26 cellular contexts compared by ENCODE assay signal in the genomic region with DNA sequence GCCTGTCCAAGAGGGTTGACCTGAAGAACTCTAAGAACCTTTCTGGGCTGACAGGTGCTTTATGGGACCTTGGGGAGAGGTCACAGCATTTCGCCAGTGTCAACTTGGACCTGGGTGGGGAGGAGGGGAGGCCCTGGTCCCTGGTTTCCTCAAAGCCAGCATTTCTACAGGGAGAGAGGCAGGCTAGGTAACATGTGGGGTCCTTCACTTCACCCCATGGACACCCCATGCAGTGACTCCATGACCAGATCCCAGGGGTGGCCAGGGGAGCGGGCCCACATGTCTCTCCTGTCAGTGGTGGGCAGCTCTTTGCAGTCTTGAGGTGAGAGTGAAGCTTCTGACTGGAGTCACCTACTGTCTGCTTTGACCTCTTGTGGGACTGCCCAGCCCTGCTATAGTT. TPM values are rescaled to one million over a fixed set of nuclear protein-coding genes. Genes with fewer than 3 reads are reported as not detected.
DNase-seq lines count a peak whose midpoint lies in the region; ATAC-seq, FAIRE-seq and TF ChIP-seq lines count a peak whose summit lies in the region.
"Had no signal": no experiment of that assay in that cellular context is flagged by ENCODE, and none has a peak within 500 bp of the region (broad histone marks: within the 10 kb centered on the region; RNA-seq: fewer than 3 reads in every experiment).

No MANE protein-coding gene starts in this region.

- no peak for TF ChIP-seq CTCF in H9 (conservative IDR thresholded peaks at IDR 0.05)
- no peak for TF ChIP-seq CTCF in H1 (IDR thresholded peaks at IDR 0.05; ENCODE audit: control extremely low read depth in 1 of 3, insufficient read depth in 1 of 3, low read depth in 1 of 3, low read length in 3 of 3)
- TF ChIP-seq CTCF in spleen (IDR thresholded peaks at IDR 0.05 in 8 of 11, conservative IDR thresholded peaks at IDR 0.05 in 3 of 11) = no peak
- TF ChIP-seq CTCF in kidney (IDR thresholded peaks at IDR 0.05; ENCODE audit: borderline replicate concordance, extremely low read depth, insufficient read depth) = no peak

- H3K79me2 ChIP-seq in H9 (ENCODE audit: insufficient read depth, low read length) (no peaks in the 10 kb centered on the region), H1 (ENCODE audit: control insufficient read depth in 1 of 2, insufficient read depth in 2 of 2, low read length in 2 of 2) (no peaks in the 10 kb centered on the region)

- H2BK15ac ChIP-seq in H9 (ENCODE audit: low read depth, low read length) = no peak overlapping the region
- H2BK15ac ChIP-seq in H1 (ENCODE audit: low read length) = no peak overlapping the region

- H3K79me1 ChIP-seq in H9 (ENCODE audit: insufficient read depth, low read depth, low read length, poor library complexity, severe bottlenecking) (no peaks in the 10 kb centered on the region), H1 (ENCODE audit: low read depth, low read length) (no peaks in the 10 kb centered on the region)

- WGBS in H9 (ENCODE audit: extremely low coverage, insufficient read length, low lambda C conversion rate) = no CpG with 5 or more reads among the region's 2 CpGs
- WGBS in H1 (ENCODE audit: extremely low coverage in 1 of 2, insufficient coverage in 1 of 2, insufficient read length in 1 of 2, insufficient replicate concordance in 2 of 2, low coverage in 1 of 2, low lambda C conversion rate in 2 of 2, missing lambda C conversion rate in 1 of 2), 2 experiments = 89% methylated on average over 1 of the region's 2 CpGs; no CpG with 5 or more reads in 1 of the 2 experiments
- 85 to 100% (median 93%) methylated on average over 1 to 2 of the region's 2 CpGs for WGBS in spleen, 5 donors

- H3K4me1 ChIP-seq in H9 (ENCODE audit: insufficient read depth, low read length) = no peaks in the 10 kb centered on the region
- no peaks in the 10 kb centered on the region; a peak in 1 of 7 replicates for H3K4me1 ChIP-seq in H1 (replicated peaks in 1 of 4; ENCODE audit: control insufficient read depth in 3 of 4, insufficient read depth in 4 of 4, low read length in 3 of 4)
- no peaks in the 10 kb centered on the region for H3K4me1 ChIP-seq in spleen
- H3K4me1 ChIP-seq in kidney (ENCODE audit: control insufficient read depth in 1 of 2, insufficient read depth in 1 of 2, low read depth in 1 of 2, low read length in 2 of 2) = no peaks in the 10 kb centered on the region
- H3K4me1 ChIP-seq: Caco-2 had no signal

- FAIRE-seq in H1 (lab: Jason Lieb, UNC) (no peak), kidney (lab: Jason Lieb, UNC) (no peak)
- FAIRE-seq: GM12878 had no signal

- no peaks in the 10 kb centered on the region for H3K27me3 ChIP-seq in H9 (ENCODE audit: insufficient read depth, low read length)
- no peaks in the 10 kb centered on the region; a peak in 1 of 7 replicates for H3K27me3 ChIP-seq in H1 (replicated peaks in 1 of 4; ENCODE audit: control insufficient read depth in 3 of 4, extremely low read depth in 1 of 4, insufficient read depth in 3 of 4, low read length in 3 of 4)
- H3K27me3 ChIP-seq in spleen (replicated peaks in 1 of 7) = no peaks in the 10 kb centered on the region

- H3K4me1 Mint-ChIP-seq in activated CD8-positive, alpha-beta memory T cell treated with anti-CD3 and anti-CD28 coated beads, Interleukin-2, amount 10 ng/mL, durations not matched to agents 7 days and 5 days = no peaks in the 10 kb centered on the region
- H3K4me1 Mint-ChIP-seq in H9 = no peaks in the 10 kb centered on the region
- H3K4me1 Mint-ChIP-seq: B cell had no signal

- no peak overlapping the region for H2BK12ac ChIP-seq in H9 (ENCODE audit: insufficient read length, low read depth, low read length)
- no peak overlapping the region for H2BK12ac ChIP-seq in H1 (ENCODE audit: low read depth, low read length)

- H3K23ac ChIP-seq in H9 (ENCODE audit: insufficient read length, low read depth, low read length) (no peak overlapping the region), H1 (ENCODE audit: insufficient read length) (no peak overlapping the region)

- no peaks in the 10 kb centered on the region for H3K9me3 ChIP-seq in H9 (ENCODE audit: control insufficient read depth, low read depth, low read length)
- H3K9me3 ChIP-seq in H1 (ENCODE audit: insufficient read depth in 2 of 2, low read depth in 1 of 2, low read length in 1 of 2) = no peaks in the 10 kb centered on the region
- H3K9me3 ChIP-seq in spleen = peaks cover 0 to 13% (median 0%) of the 10 kb centered on the region in 8 donors
- no peaks in the 10 kb centered on the region for H3K9me3 ChIP-seq in kidney (ENCODE audit: control insufficient read depth in 1 of 2, low read length in 2 of 2)
- H3K9me3 ChIP-seq: Caco-2 had no signal

- no peak overlapping the region for H3K4me3 ChIP-seq in H1 (ENCODE audit: extremely low read depth in 1 of 4, insufficient read depth in 2 of 4, low read depth in 3 of 4, low read length in 4 of 4)
- no peak overlapping the region for H3K4me3 ChIP-seq in spleen
- no peak overlapping the region for H3K4me3 ChIP-seq in kidney (ENCODE audit: low read length in 2 of 2)
- H3K4me3 ChIP-seq: GM12878 had no signal

- H3K9me3 Mint-ChIP-seq in activated CD8-positive, alpha-beta memory T cell treated with anti-CD3 and anti-CD28 coated beads, Interleukin-2, amount 10 ng/mL, durations not matched to agents 7 days and 5 days (ENCODE audit: low read depth) = peaks cover 3% of the 10 kb centered on the region
- peaks cover 8 to 9% of the 10 kb centered on the region in 2 experiments; a peak in 4 of 5 replicates for H3K9me3 Mint-ChIP-seq in H9

- H4K8ac ChIP-seq in H9 (replicated peaks; ENCODE audit: insufficient read length, low read depth, low read length) = no peak overlapping the region
- peak overlapping the region; percentile 3 for H4K8ac ChIP-seq in H1 (ENCODE audit: extremely low read depth, insufficient read depth, low read length)

- TF ChIP-seq EP300 in H1 (IDR thresholded peaks at IDR 0.05; ENCODE audit: borderline replicate concordance in 1 of 2, low read depth in 2 of 2, low read length in 2 of 2) = no peak

- H2BK5ac ChIP-seq in H9 (ENCODE audit: insufficient read length, low read length) (no peak overlapping the region), H1 (ENCODE audit: low read depth, low read length) (no peak overlapping the region)

- no peak overlapping the region for H3K14ac ChIP-seq in H9 (ENCODE audit: insufficient read depth, low read length)
- no peak overlapping the region for H3K14ac ChIP-seq in H1 (ENCODE audit: insufficient read length)

- H3K27ac ChIP-seq in H9 (ENCODE audit: insufficient read length, low read depth, low read length) (no peak overlapping the region), H1 (ENCODE audit: low read depth, low read length) (no peak overlapping the region), spleen (no peak overlapping the region), kidney (ENCODE audit: low read depth in 2 of 2, low read length in 2 of 2) (no peak overlapping the region)
- H3K27ac ChIP-seq: 22Rv1, C4-2B had no signal

- no peak for ATAC-seq in activated CD8-positive, alpha-beta memory T cell treated with anti-CD3 and anti-CD28 coated beads, Interleukin-2, amount 10 ng/mL, durations not matched to agents 7 days and 5 days
- no peak for ATAC-seq in HG02840 (IDR thresholded peaks at IDR 0.05; ENCODE audit: low FRiP score, unreplicated experiment)
- ATAC-seq: CD8-positive, alpha-beta T cell; GM12878; HCT116 had no signal

- no peaks in the 10 kb centered on the region for H3K23me2 ChIP-seq in H9 (ENCODE audit: insufficient read length, low read depth, low read length, poor library complexity, severe bottlenecking)
- H3K23me2 ChIP-seq in H1 (ENCODE audit: low read depth, low read length) = no peaks in the 10 kb centered on the region; the same call in 1 of the 2 replicates

- intact Hi-C loops in spleen (cut with DNase I; ENCODE audit: low total_unique reads) (no loop called here), kidney (cut with DNase I) (no loop called here)

- peak; percentile 23 for DNase-seq in activated CD8-positive, alpha-beta memory T cell treated with anti-CD3 and anti-CD28 coated beads, Interleukin-2, amount 50 U/mL, for 48 hours
- DNase-seq in activated CD8-positive, alpha-beta memory T cell treated with anti-CD3 and anti-CD28 coated beads, Interleukin-2, amount 10 ng/mL, durations not matched to agents 7 days and 5 days = no peak
- DNase-seq in H9 = peak; percentile 15
- peak in 1 of 2 experiments; percentile 31 for DNase-seq in H1 (ENCODE audit: low read depth in 1 of 2, low spot score in 2 of 2)
- DNase-seq in spleen = peak; percentile 47
- DNase-seq in kidney = no peak
- DNase-seq: Caco-2, DMS79, GDM1, GOT3, NCI-H1048, NCI-H1417, NCI-H1694, NCI-H2029 treated with DMSO at 0.1 percent for 48 hours, NCI-H2227 treated with DMSO at 0.1 percent for 48 hours, NCI-H69, RPMI8226, SHP77 had no signal

- H3K27me3 Mint-ChIP-seq in activated CD8-positive, alpha-beta memory T cell treated with anti-CD3 and anti-CD28 coated beads, Interleukin-2, amount 10 ng/mL, durations not matched to agents 7 days and 5 days = peaks cover 3% of the 10 kb centered on the region
- H3K27me3 Mint-ChIP-seq in H9 (ENCODE audit: low read depth) = peaks cover 3% of the 10 kb centered on the region

- H3K18ac ChIP-seq in H9 (ENCODE audit: insufficient read length, low read depth, low read length) (no peak overlapping the region), H1 (ENCODE audit: extremely low read depth, low read length) (no peak overlapping the region)

- H2AK5ac ChIP-seq in H9 (ENCODE audit: insufficient read length, low read length) (no peak overlapping the region), H1 (ENCODE audit: low read depth, low read length) (no peak overlapping the region)

- no peak for TF ChIP-seq POLR2A in H1 (IDR thresholded peaks at IDR 0.05; ENCODE audit: control extremely low read depth in 1 of 2, low read depth in 2 of 2, low read length in 2 of 2)
- no peak for TF ChIP-seq POLR2A in spleen (IDR thresholded peaks at IDR 0.05)

- no peaks in the 10 kb centered on the region for H3K36me3 Mint-ChIP-seq in activated CD8-positive, alpha-beta memory T cell treated with anti-CD3 and anti-CD28 coated beads, Interleukin-2, amount 10 ng/mL, durations not matched to agents 7 days and 5 days
- H3K36me3 Mint-ChIP-seq in H9 (ENCODE audit: insufficient read depth in 1 of 3, low read depth in 3 of 3) = peaks cover 0 to 5% (median 0%) of the 10 kb centered on the region in 3 experiments; a peak in 1 of 7 replicates

- H4K5ac ChIP-seq in H9 (ENCODE audit: insufficient read length, low read depth, low read length) = no peak overlapping the region
- H4K5ac ChIP-seq in H1 (ENCODE audit: insufficient read length, low read depth, low read length) = no peak overlapping the region

- H3K4me2 ChIP-seq in H9 (ENCODE audit: insufficient read depth, insufficient read length, low read length) (no peak overlapping the region), H1 (ENCODE audit: insufficient read depth in 1 of 2, low read depth in 2 of 2, low read length in 2 of 2) (no peak overlapping the region)

- H4K91ac ChIP-seq in H9 (ENCODE audit: insufficient read length, low read depth, low read length) (no peak overlapping the region), H1 (replicated peaks; ENCODE audit: insufficient read length, low read length) (no peak overlapping the region)

- POLR2A ChIA-PET in H1 (lab: Charles Lee; ENCODE audit: partially characterized antibody) = no interaction called here

- H3K27ac Mint-ChIP-seq in activated CD8-positive, alpha-beta memory T cell treated with anti-CD3 and anti-CD28 coated beads, Interleukin-2, amount 10 ng/mL, durations not matched to agents 7 days and 5 days = no peak overlapping the region
- H3K27ac Mint-ChIP-seq in H9 = no peak overlapping the region
- H3K27ac Mint-ChIP-seq: B cell; CD8-positive, alpha-beta T cell had no signal

- H3K9ac ChIP-seq in H9 (ENCODE audit: extremely low read depth, insufficient read length, low read length) = no peak overlapping the region
- no peak overlapping the region for H3K9ac ChIP-seq in H1 (replicated peaks in 1 of 4; ENCODE audit: extremely low read depth in 1 of 4, low read depth in 3 of 4, low read length in 3 of 4)
- H3K9ac ChIP-seq in kidney (ENCODE audit: low read length in 2 of 2) = no peak overlapping the region

- H3K4me3 Mint-ChIP-seq in activated CD8-positive, alpha-beta memory T cell treated with anti-CD3 and anti-CD28 coated beads, Interleukin-2, amount 10 ng/mL, durations not matched to agents 7 days and 5 days = no peak overlapping the region
- H3K4me3 Mint-ChIP-seq in H9 = peak overlapping the region in 1 of 2 experiments; percentile 35; a peak in 1 of 5 replicates
- H3K4me3 Mint-ChIP-seq: B cell; CD8-positive, alpha-beta T cell had no signal

- H4K20me1 ChIP-seq in H9 (ENCODE audit: control insufficient read depth, insufficient read depth, insufficient read length) = no peaks in the 10 kb centered on the region
- H4K20me1 ChIP-seq in H1 (replicated peaks in 1 of 2; ENCODE audit: control insufficient read depth in 1 of 2, insufficient read depth in 2 of 2, low read length in 2 of 2) = no peaks in the 10 kb centered on the region

- H2AFZ ChIP-seq in H9 (ENCODE audit: low read length) = no peak overlapping the region
- no peak overlapping the region for H2AFZ ChIP-seq in H1 (ENCODE audit: low read length)

- no peak overlapping the region for H3K4ac ChIP-seq in H9 (ENCODE audit: low read depth, low read length)
- no peak overlapping the region for H3K4ac ChIP-seq in H1 (replicated peaks; ENCODE audit: insufficient read length, low read depth, low read length)

- CTCF ChIA-PET in activated CD8-positive, alpha-beta memory T cell treated with anti-CD3 and anti-CD28 coated beads, Interleukin-2, amount 10 ng/mL, durations not matched to agents 7 days and 5 days (lab: Charles Lee) = no interaction called here
- CTCF ChIA-PET in H1 (lab: Charles Lee; ENCODE audit: partially characterized antibody) = no interaction called here

- no peak for TF ChIP-seq RAD21 in H1 (IDR thresholded peaks at IDR 0.05 in 1 of 2, conservative IDR thresholded peaks at IDR 0.05 in 1 of 2; ENCODE audit: low read depth in 2 of 2, low read length in 2 of 2)

- H3K56ac ChIP-seq in H9 (ENCODE audit: insufficient read length, low read depth, low read length) (no peak overlapping the region), H1 (replicated peaks; ENCODE audit: insufficient read length, low read depth, low read length) (no peak overlapping the region)

- H2BK20ac ChIP-seq in H9 (ENCODE audit: low read depth, low read length, poor library complexity, severe bottlenecking) = no peak overlapping the region
- H2BK20ac ChIP-seq in H1 (ENCODE audit: low read length) = no peak overlapping the region

- H3K36me3 ChIP-seq in H1 (ENCODE audit: control insufficient read depth in 2 of 4, insufficient read depth in 4 of 4, low read length in 3 of 4) (no peaks in the 10 kb centered on the region), spleen (no peaks in the 10 kb centered on the region), kidney (ENCODE audit: control insufficient read depth in 1 of 2, insufficient read depth in 2 of 2, low read length in 2 of 2) (no peaks in the 10 kb centered on the region)

- no peak overlapping the region for H3T11ph ChIP-seq in H9 (ENCODE audit: low read length)

- H2BK120ac ChIP-seq in H9 (ENCODE audit: low read depth, low read length, poor library complexity, severe bottlenecking) (no peak overlapping the region), H1 (replicated peaks; ENCODE audit: low read depth, low read length) (no peak overlapping the region)

RNA-seq across cellular contexts. Expression of a gene that starts 35.8 kb away (rescaled TPM):
- total RNA-seq in activated CD8-positive, alpha-beta memory T cell treated with anti-CD3 and anti-CD28 coated beads, Interleukin-2, amount 10 ng/mL, durations not matched to agents 7 days and 5 days = 1 to 10 TPM in 1 of 2 experiments, under 1 TPM in 1; 0.91 to 2.2 TPM
- total RNA-seq in H9 (2021) (2.0 TPM in 2 replicates), spleen (1 to 10 TPM in 6 of 7 donors, under 1 TPM in 1; 0.98 to 2.3 (median 1.5) TPM), kidney (2.5 TPM)
- 3.7 and 4.0 TPM in 2 replicates for total RNA-seq in H1 (2021; fragmentation: NEBNext Ultra II Directional; extraction: Animal tissue kit (Norgen Biotek cat#: 25700))
- polyA plus RNA-seq in H1 (2011; rRNA removed) (0.91 and 1.3 TPM in 2 replicates), spleen (1 to 10 TPM in 2 of 3 donors, under 1 TPM in 1; 0.85 to 1.7 (median 1.1) TPM), kidney (ENCODE audit: insufficient read depth, low read depth, low replicate concordance) (0.45 TPM)
- 3.0 TPM for polyA plus RNA-seq in H1 (2011; cell fraction: cytosol; rRNA removed)
- 5.9 TPM for polyA plus RNA-seq in H1 (2011; cell fraction: nucleus; rRNA removed)
- polyA plus RNA-seq in H1 (2012, experiment 1 of 2) = 3.4 to 5.3 TPM (median 4.0 TPM) in 4 replicates
- 0.07 TPM for polyA plus RNA-seq in H1 (2012, experiment 2 of 2)
- 0.89 TPM for polyA plus RNA-seq in H1 (2013, experiment 1 of 2)
- 0.87 TPM for polyA plus RNA-seq in H1 (2013, experiment 2 of 2)
- polyA minus RNA-seq in H1 (2011; rRNA and poly(A)+ RNA removed) = 0.28 and 0.85 TPM in 2 replicates
- polyA minus RNA-seq in H1 (2011; cell fraction: cytosol; rRNA and poly(A)+ RNA removed) = 1.5 TPM
- polyA minus RNA-seq in H1 (2011; cell fraction: nucleus; rRNA and poly(A)+ RNA removed) = 4.3 TPM
- total RNA-seq: HT-29 had no signal

RNA-seq across cellular contexts. Expression of a gene that starts 50.8 kb away (rescaled TPM):
- not detected for total RNA-seq in activated CD8-positive, alpha-beta memory T cell treated with anti-CD3 and anti-CD28 coated beads, Interleukin-2, amount 10 ng/mL, durations not matched to agents 7 days and 5 days
- total RNA-seq in H9 (2021) (2.6 and 3.1 TPM in 2 replicates), spleen (10 to 100 TPM in 1 of 7 donors, 1 to 10 TPM in 4, under 1 TPM in 1, not detected in 1; 0.23 to 12.0 (median 2.2) TPM), kidney (3.2 TPM)
- total RNA-seq in H1 (2021; fragmentation: NEBNext Ultra II Directional; extraction: Animal tissue kit (Norgen Biotek cat#: 25700)) = 3.1 and 3.8 TPM in 2 replicates
- polyA plus RNA-seq in H1 (2011; rRNA removed) (1.9 and 3.1 TPM in 2 replicates), spleen (1 to 10 TPM in 2 of 3 donors, under 1 TPM in 1; 0.58 to 7.8 (median 1.4) TPM), kidney (ENCODE audit: insufficient read depth, low read depth, low replicate concordance) (5.1 TPM)
- polyA plus RNA-seq in H1 (2011; cell fraction: cytosol; rRNA removed) = 2.5 TPM
- polyA plus RNA-seq in H1 (2011; cell fraction: nucleus; rRNA removed) = 2.7 TPM
- 1.3 to 3.9 TPM (median 2.1 TPM) in 4 replicates for polyA plus RNA-seq in H1 (2012, experiment 1 of 2)
- 2.3 TPM for polyA plus RNA-seq in H1 (2012, experiment 2 of 2)
- 3.6 TPM for polyA plus RNA-seq in H1 (2013, experiment 1 of 2)
- 2.3 TPM for polyA plus RNA-seq in H1 (2013, experiment 2 of 2)
- polyA minus RNA-seq in H1 (2011; rRNA and poly(A)+ RNA removed) = 0.22 and 0.29 TPM in 2 replicates
- polyA minus RNA-seq in H1 (2011; cell fraction: cytosol; rRNA and poly(A)+ RNA removed) = not detected
- not detected for polyA minus RNA-seq in H1 (2011; cell fraction: nucleus; rRNA and poly(A)+ RNA removed)

RNA-seq across cellular contexts. Expression of a gene that starts 50.9 kb away (rescaled TPM):
- 10 to 100 TPM; 27.2 to 29.4 TPM for total RNA-seq in activated CD8-positive, alpha-beta memory T cell treated with anti-CD3 and anti-CD28 coated beads, Interleukin-2, amount 10 ng/mL, durations not matched to agents 7 days and 5 days
- total RNA-seq in H9 (2021) (27.8 and 29.4 TPM in 2 replicates), spleen (10 to 100 TPM; 15.7 to 21.9 (median 19.0) TPM), kidney (16.6 TPM)
- total RNA-seq in H1 (2021; fragmentation: NEBNext Ultra II Directional; extraction: Animal tissue kit (Norgen Biotek cat#: 25700)) = 31.5 and 32.8 TPM in 2 replicates
- polyA plus RNA-seq in H1 (2011; rRNA removed) (8.8 and 10.8 TPM in 2 replicates), spleen (1 to 10 TPM; 3.1 to 5.4 (median 4.8) TPM), kidney (ENCODE audit: insufficient read depth, low read depth, low replicate concordance) (9.2 TPM)
- 18.0 TPM for polyA plus RNA-seq in H1 (2011; cell fraction: cytosol; rRNA removed)
- 15.3 TPM for polyA plus RNA-seq in H1 (2011; cell fraction: nucleus; rRNA removed)
- polyA plus RNA-seq in H1 (2012, experiment 1 of 2) = 20.3 to 30.7 TPM (median 24.2 TPM) in 4 replicates
- 1.9 TPM for polyA plus RNA-seq in H1 (2012, experiment 2 of 2)
- 16.4 TPM for polyA plus RNA-seq in H1 (2013, experiment 1 of 2)
- 17.5 TPM for polyA plus RNA-seq in H1 (2013, experiment 2 of 2)
- 33.1 and 45.0 TPM in 2 replicates for polyA minus RNA-seq in H1 (2011; rRNA and poly(A)+ RNA removed)
- polyA minus RNA-seq in H1 (2011; cell fraction: cytosol; rRNA and poly(A)+ RNA removed) = 31.2 TPM
- polyA minus RNA-seq in H1 (2011; cell fraction: nucleus; rRNA and poly(A)+ RNA removed) = 49.1 TPM

Comparison
In these comparisons a context has a peak if more than half of its experiments do, and no peak if none do; other contexts are left out.
1. DNase-seq: peak in activated CD8-positive, alpha-beta memory T cell treated with anti-CD3 and anti-CD28 coated beads, Interleukin-2, amount 50 U/mL, for 48 hours (single experiment), H9 (single experiment) and spleen (single experiment); none in activated CD8-positive, alpha-beta memory T cell treated with anti-CD3 and anti-CD28 coated beads, Interleukin-2, amount 10 ng/mL, durations not matched to agents 7 days and 5 days (single experiment) and kidney (single experiment).